9 cellular contexts compared by ENCODE assay signal in the genomic region with DNA sequence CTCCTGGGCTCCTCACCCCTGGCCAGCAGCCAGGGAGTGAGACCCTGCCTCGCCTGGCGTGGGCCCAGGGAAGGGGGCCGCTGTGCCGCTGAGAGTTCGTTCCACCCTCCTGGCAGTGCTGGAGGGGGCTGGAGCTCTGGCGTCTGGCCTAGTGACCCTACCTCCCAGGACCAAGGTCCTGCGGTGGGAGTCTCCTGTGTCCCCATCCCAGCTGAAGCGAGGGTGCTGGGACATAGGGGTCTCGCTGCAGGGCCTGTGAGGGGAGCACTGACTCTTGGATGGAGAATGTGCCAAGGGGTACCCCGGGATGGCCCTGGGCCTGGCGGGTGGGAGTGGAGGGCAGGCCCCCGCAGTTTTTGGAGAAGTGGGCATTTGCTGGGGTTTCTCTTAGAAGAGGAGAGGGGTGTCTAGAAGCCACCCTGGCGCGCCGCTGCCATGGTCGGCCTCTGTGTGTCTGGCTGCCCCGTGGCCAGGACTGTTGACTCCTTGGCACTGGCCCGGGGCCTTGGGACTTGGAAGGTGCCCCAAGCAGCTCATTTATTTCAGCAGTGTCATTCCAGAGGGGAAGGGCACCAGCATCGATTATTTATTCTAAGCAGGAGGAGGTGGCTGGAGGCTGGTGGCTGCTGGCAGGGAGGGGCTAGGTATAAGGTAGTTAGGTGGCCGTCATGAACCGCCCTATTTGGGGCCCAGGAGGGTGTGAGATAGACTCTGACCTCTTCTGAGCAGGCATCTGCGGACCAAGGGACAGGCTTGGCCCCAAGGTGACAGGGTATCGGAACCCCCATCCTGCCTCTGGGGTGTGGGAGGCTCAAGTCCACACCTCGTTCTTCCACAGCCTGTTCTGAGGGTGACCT. TPM values are rescaled to one million over a fixed set of nuclear protein-coding genes. Genes with fewer than 3 reads are reported as not detected.
A peak's percentile ranks its signal among the peaks of the same experiment; 100 is the strongest.
DNase-seq lines count a peak whose midpoint lies in the region; ATAC-seq and TF ChIP-seq lines count a peak whose summit lies in the region.
"Had no signal": no experiment of that assay in that cellular context is flagged by ENCODE, and none has a peak within 500 bp of the region (broad histone marks: within the 10 kb centered on the region; RNA-seq: fewer than 3 reads in every experiment).

No MANE protein-coding gene starts in this region.

- H3K36me3 ChIP-seq in heart left ventricle: no peaks in the 10 kb centered on the region

- 59 to 65% (median 60%) methylated on average over 17 to 24 of the region's 24 CpGs for WGBS in heart left ventricle, 4 donors

- peak overlapping the region; percentile 2 for H3K27ac Mint-ChIP-seq in activated CD4-positive, alpha-beta memory T cell treated with anti-CD3 and anti-CD28 coated beads for 36 hours
- peak overlapping the region; percentile 93 for H3K27ac Mint-ChIP-seq in progenitor cell of endocrine pancreas
- H3K27ac Mint-ChIP-seq: activated naive CD8-positive, alpha-beta T cell treated with anti-CD3 and anti-CD28 coated beads, Interleukin-2, amount 10 ng/mL, durations not matched to agents 7 days and 5 days had no signal

- intact Hi-C loops in activated CD4-positive, alpha-beta memory T cell treated with anti-CD3 and anti-CD28 coated beads for 36 hours (cut with micrococcal nuclease): no loop called here
- intact Hi-C loops in heart left ventricle (cut with DNase I): loop anchor here in 9 of 10 donors (1.0 to 10.0 kb wide), 12 partner anchors 24 to 200 kb away; partner anchors contain the start of gene GTF2I (in 4 of the 9)

- no peak for TF ChIP-seq CTCF in heart left ventricle (IDR thresholded peaks at IDR 0.05)
- no peak for TF ChIP-seq CTCF in progenitor cell of endocrine pancreas (IDR thresholded peaks at IDR 0.05; ENCODE audit: unreplicated experiment)

- H3K4me3 Mint-ChIP-seq in activated CD4-positive, alpha-beta memory T cell treated with anti-CD3 and anti-CD28 coated beads for 36 hours: peak overlapping the region; percentile 32
- H3K4me3 Mint-ChIP-seq in progenitor cell of endocrine pancreas (ENCODE audit: low read depth): peak overlapping the region; percentile 74
- H3K4me3 Mint-ChIP-seq: activated naive CD8-positive, alpha-beta T cell treated with anti-CD3 and anti-CD28 coated beads, Interleukin-2, amount 10 ng/mL, durations not matched to agents 7 days and 5 days had no signal

- no peaks in the 10 kb centered on the region for H3K36me3 Mint-ChIP-seq in activated CD4-positive, alpha-beta memory T cell treated with anti-CD3 and anti-CD28 coated beads for 36 hours
- H3K36me3 Mint-ChIP-seq in progenitor cell of endocrine pancreas (ENCODE audit: insufficient read depth): peaks cover 1% of the 10 kb centered on the region
- H3K36me3 Mint-ChIP-seq: activated naive CD8-positive, alpha-beta T cell treated with anti-CD3 and anti-CD28 coated beads, Interleukin-2, amount 10 ng/mL, durations not matched to agents 7 days and 5 days had no signal

- H3K27me3 ChIP-seq in heart left ventricle: peaks cover 0 to 3% (median 0%) of the 10 kb centered on the region in 9 donors

- no peaks in the 10 kb centered on the region for H3K27me3 Mint-ChIP-seq in activated CD4-positive, alpha-beta memory T cell treated with anti-CD3 and anti-CD28 coated beads for 36 hours
- no peaks in the 10 kb centered on the region for H3K27me3 Mint-ChIP-seq in progenitor cell of endocrine pancreas

- H3K4me1 Mint-ChIP-seq in activated CD4-positive, alpha-beta memory T cell treated with anti-CD3 and anti-CD28 coated beads for 36 hours (ENCODE audit: low read depth): peaks cover 14% of the 10 kb centered on the region
- peaks cover 13% of the 10 kb centered on the region for H3K4me1 Mint-ChIP-seq in progenitor cell of endocrine pancreas (ENCODE audit: low read depth)

- DNase-seq in G401 (ENCODE audit: low spot score) (peak; percentile 41), heart left ventricle (peak; percentile 35 to 68 (median 63)), progenitor cell of endocrine pancreas (ENCODE audit: low spot score, unreplicated experiment) (no peak), NCI-H2081 (lab: John Stamatoyannopoulos, UW) (no peak), HCEC 1CT (no peak)
- no peak for DNase-seq in activated CD4-positive, alpha-beta memory T cell treated with anti-CD3 and anti-CD28 coated beads for 36 hours
- DNase-seq: activated naive CD8-positive, alpha-beta T cell treated with anti-CD3 and anti-CD28 coated beads, Interleukin-2, amount 10 ng/mL, durations not matched to agents 7 days and 5 days had no signal

- POLR2A ChIA-PET in activated CD4-positive, alpha-beta memory T cell treated with anti-CD3 and anti-CD28 coated beads for 36 hours (lab: Charles Lee): no interaction called here

- CTCF ChIA-PET in activated CD4-positive, alpha-beta memory T cell treated with anti-CD3 and anti-CD28 coated beads for 36 hours (lab: Charles Lee): no interaction called here

- ATAC-seq in heart left ventricle (peak; percentile 61 to 69 (median 66)), HG03039 (IDR thresholded peaks at IDR 0.05; ENCODE audit: unreplicated experiment) (no peak), GM21619 (IDR thresholded peaks at IDR 0.05; ENCODE audit: unreplicated experiment) (no peak)

- no peaks in the 10 kb centered on the region for H3K9me3 Mint-ChIP-seq in activated CD4-positive, alpha-beta memory T cell treated with anti-CD3 and anti-CD28 coated beads for 36 hours
- H3K9me3 Mint-ChIP-seq in progenitor cell of endocrine pancreas (ENCODE audit: low read depth): no peaks in the 10 kb centered on the region
- H3K9me3 Mint-ChIP-seq: activated naive CD8-positive, alpha-beta T cell treated with anti-CD3 and anti-CD28 coated beads, Interleukin-2, amount 10 ng/mL, durations not matched to agents 7 days and 5 days had no signal

- peak overlapping the region; percentile 66 to 97 (median 78) for H3K4me3 ChIP-seq in heart left ventricle

- in situ Hi-C loops in G401 (cut with HindIII; ENCODE audit: low sequenced_read_pairs): no loop called here

- peak overlapping the region; percentile 68 to 97 (median 86) for H3K27ac ChIP-seq in heart left ventricle

- H3K4me1 ChIP-seq in heart left ventricle: peaks cover 0 to 30% (median 13%) of the 10 kb centered on the region in 12 donors

- peak in 1 of 2 donors; percentile 65 for TF ChIP-seq POLR2A in heart left ventricle (IDR thresholded peaks at IDR 0.05)

- H3K9me3 ChIP-seq in heart left ventricle: no peaks in the 10 kb centered on the region

RNA-seq across cellular contexts. Expression of gene GTF2IRD1, which starts 1.5 kb away (rescaled TPM):
- total RNA-seq in G401 (2014; rRNA removed; shearing (Covaris generic)): 19.4 and 28.3 TPM in 2 replicates
- total RNA-seq in activated CD4-positive, alpha-beta memory T cell treated with anti-CD3 and anti-CD28 coated beads for 36 hours: 1 to 10 TPM; 4.9 to 6.6 TPM
- 10 to 100 TPM in 8 of 9 donors, 1 to 10 TPM in 1; 10.0 to 40.4 (median 15.2) TPM for total RNA-seq in heart left ventricle
- polyA plus RNA-seq in heart left ventricle: 10 to 100 TPM; 16.4 to 27.0 TPM
- 52.6 and 60.7 TPM in 2 replicates for total RNA-seq in progenitor cell of endocrine pancreas

Comparison
In these comparisons a context has a peak if more than half of its experiments do, and no peak if none do; other contexts are left out.
1. DNase-seq: peak in G401 (single experiment) and heart left ventricle (5 of 5); none in activated CD4-positive, alpha-beta memory T cell treated with anti-CD3 and anti-CD28 coated beads for 36 hours (single experiment), progenitor cell of endocrine pancreas (single experiment), NCI-H2081 (0 of 2) and HCEC 1CT (single experiment).
2. ATAC-seq: peak in heart left ventricle (4 of 4); none in HG03039 (single experiment) and GM21619 (single experiment).